9 cellular contexts compared by ENCODE assay signal in genomic region chr13:66665991-66666390, GRCh38.
A peak's percentile ranks its signal among the peaks of the same experiment; 100 is the strongest.
DNase-seq lines count a peak whose midpoint lies in the region; ATAC-seq, FAIRE-seq and TF ChIP-seq lines count a peak whose summit lies in the region.
"Had no signal": no experiment of that assay in that cellular context is flagged by ENCODE, and none has a peak within 500 bp of the region (broad histone marks: within the 10 kb centered on the region; RNA-seq: fewer than 3 reads in every experiment).

No MANE protein-coding gene starts in this region.

- no peaks in the 10 kb centered on the region for H3K9me1 ChIP-seq in K562 (ENCODE audit: control insufficient read depth, insufficient read depth, low read length)

- BruUV-seq in K562 (replicated peaks; lab: Mats Ljungman, UMichigan) = no TSS peak

- H3K4me3 Mint-ChIP-seq in osteocyte (ENCODE audit: unreplicated experiment) (no peak overlapping the region), T-helper 17 cell (no peak overlapping the region)

- no peaks in the 10 kb centered on the region for H3K9me3 ChIP-seq in K562 (replicated peaks; ENCODE audit: control insufficient read depth, insufficient read depth, low read depth, low read length)
- no peaks in the 10 kb centered on the region for H3K9me3 ChIP-seq in T-helper 17 cell (ENCODE audit: control insufficient read depth, low read length, poor library complexity, severe bottlenecking)

- in situ Hi-C loops in K562 (cut with MboI) = no loop called here

- CTCF ChIA-PET in K562 (lab: Yijun Ruan, JAX; ENCODE audit: low intra/inter-chr PET ratio) = no interaction called here

- no peak overlapping the region for H3K9ac ChIP-seq in K562 (ENCODE audit: insufficient read depth in 1 of 2, low read depth in 2 of 2, low read length in 2 of 2)

- TF ChIP-seq CTCF in K562 (IDR thresholded peaks at IDR 0.05 in 2 of 3, conservative IDR thresholded peaks at IDR 0.05 in 1 of 3; ENCODE audit: insufficient read depth in 2 of 3, low read depth in 1 of 3, low read length in 3 of 3) (no peak), osteocyte (IDR thresholded peaks at IDR 0.05) (no peak)

- no peak for TF ChIP-seq POLR2A in K562 (conservative IDR thresholded peaks at IDR 0.05)

- no peaks in the 10 kb centered on the region for H3K36me3 Mint-ChIP-seq in osteocyte (ENCODE audit: unreplicated experiment)
- no peaks in the 10 kb centered on the region for H3K36me3 Mint-ChIP-seq in T-helper 17 cell (ENCODE audit: low read depth)

- H3K4me2 ChIP-seq in K562 (ENCODE audit: insufficient read depth, low read length) = no peak overlapping the region

- peak; percentile 66 for DNase-seq in COR-L47 (lab: John Stamatoyannopoulos, UW)
- peak; percentile 68 for DNase-seq in NCI-H1694 treated with DMSO at 0.1 percent for 48 hours (lab: John Stamatoyannopoulos, UW)
- no peak for DNase-seq in K562 (ENCODE audit: extremely low read depth in 1 of 4, low spot score in 3 of 4)
- DNase-seq in lung microvascular endothelial cell (ENCODE audit: low read depth in 2 of 2) = peak; percentile 30 to 91
- DNase-seq in osteocyte (ENCODE audit: extremely low spot score, unreplicated experiment) = no peak
- DNase-seq in T-helper 17 cell = no peak

- POLR2A ChIA-PET in K562 (lab: Yijun Ruan, JAX) = no interaction called here

- H4K20me1 ChIP-seq in K562 (replicated peaks; ENCODE audit: control insufficient read depth, insufficient read depth, low read length) = no peaks in the 10 kb centered on the region

- no peak for TF ChIP-seq EP300 in K562 (IDR thresholded peaks at IDR 0.05; ENCODE audit: low read length)

- H3K4me1 ChIP-seq in K562 (replicated peaks in 1 of 2; ENCODE audit: control insufficient read depth in 2 of 2, insufficient read depth in 2 of 2, low read length in 2 of 2) = no peaks in the 10 kb centered on the region

- no peaks in the 10 kb centered on the region for H3K36me3 ChIP-seq in K562 (ENCODE audit: control insufficient read depth, insufficient read depth, low read length)

- intact Hi-C loops in K562 (cut with micrococcal nuclease) = no loop called here

- no peak for FAIRE-seq in K562 (lab: Jason Lieb, UNC)

- H3K79me2 ChIP-seq in K562 (ENCODE audit: control insufficient read depth, insufficient read depth, low read length) = no peaks in the 10 kb centered on the region

- no peaks in the 10 kb centered on the region for H3K9me3 Mint-ChIP-seq in osteocyte (ENCODE audit: unreplicated experiment)

- no peaks in the 10 kb centered on the region for H3K27me3 ChIP-seq in K562 (ENCODE audit: control insufficient read depth in 2 of 2, insufficient read depth in 2 of 2, low read length in 2 of 2)

- no peak for TF ChIP-seq RAD21 in K562 (CRISPR knock-in tag; conservative IDR thresholded peaks at IDR 0.05 in 1 of 2, IDR thresholded peaks at IDR 0.05 in 1 of 2)

- H3K27me3 Mint-ChIP-seq in osteocyte (ENCODE audit: unreplicated experiment) = no peaks in the 10 kb centered on the region
- H3K27me3 Mint-ChIP-seq in T-helper 17 cell = no peaks in the 10 kb centered on the region

- ATAC-seq in K562 (no peak), HG03571 (IDR thresholded peaks at IDR 0.05; ENCODE audit: unreplicated experiment) (no peak), T-helper 17 cell (no peak), HG02571 (IDR thresholded peaks at IDR 0.05; ENCODE audit: unreplicated experiment) (no peak)

- H3K4me1 Mint-ChIP-seq in osteocyte (ENCODE audit: unreplicated experiment) (peaks cover 3% of the 10 kb centered on the region), T-helper 17 cell (no peaks in the 10 kb centered on the region)

- WGBS in K562 (ENCODE audit: insufficient coverage, low coverage, missing lambda C conversion rate) = 27% methylated on average over 4 of the region's 5 CpGs

- no peak overlapping the region for H3K27ac ChIP-seq in K562 (ENCODE audit: extremely low read depth, low read depth, low read length)

- H3K27ac Mint-ChIP-seq in osteocyte (ENCODE audit: unreplicated experiment) (no peak overlapping the region), T-helper 17 cell (no peak overlapping the region)

- no peak overlapping the region for H2AFZ ChIP-seq in K562 (ENCODE audit: low read depth, low read length)

- H3K4me3 ChIP-seq in K562 = no peak overlapping the region
- H3K4me3 ChIP-seq: lung had no signal

TF ChIP-seq in K562, 482 proteins besides CTCF, POLR2A, EP300 and RAD21:
- TF ChIP-seq RFX1 (IDR thresholded peaks at IDR 0.05) = peak; percentile 63
- no peak for TF ChIP-seq E2F8 (IDR thresholded peaks at IDR 0.05; ENCODE audit: low read depth, partially characterized antibody)

Comparison
In these comparisons a context has a peak if more than half of its experiments do, and no peak if none do; other contexts are left out.
1. DNase-seq: peak in COR-L47 (single experiment), NCI-H1694 treated with DMSO at 0.1 percent for 48 hours (single experiment) and lung microvascular endothelial cell (2 of 2); none in K562 (0 of 4), osteocyte (single experiment) and T-helper 17 cell (0 of 3).